ENCODE assay signal across 22 cellular contexts in genomic region chr17:72672729-72673128, GRCh38.
DNase-seq lines count a peak whose midpoint lies in the region; ATAC-seq, FAIRE-seq and TF ChIP-seq lines count a peak whose summit lies in the region.
"Had no signal": no experiment of that assay in that cellular context is flagged by ENCODE, and none has a peak within 500 bp of the region (broad histone marks: within the 10 kb centered on the region; RNA-seq: fewer than 3 reads in every experiment).

No MANE protein-coding gene starts in this region.

- H3K79me2 ChIP-seq in HepG2 (ENCODE audit: insufficient read depth, low read length): no peaks in the 10 kb centered on the region

- BruUV-seq in HepG2 (replicated peaks; lab: Mats Ljungman, UMichigan): no TSS peak

- no peaks in the 10 kb centered on the region for H3K36me3 ChIP-seq in HepG2 (replicated peaks in 1 of 2; ENCODE audit: control insufficient read depth in 1 of 2, insufficient read depth in 2 of 2, low read length in 2 of 2)
- H3K36me3 ChIP-seq in right lobe of liver: no peaks in the 10 kb centered on the region
- H3K36me3 ChIP-seq in mucosa of descending colon (ENCODE audit: low read depth): no peaks in the 10 kb centered on the region

- intact Hi-C loops in HepG2 (cut with micrococcal nuclease; ENCODE audit: unreplicated experiment) (no loop called here), right lobe of liver (cut with DNase I) (no loop called here), mucosa of descending colon (cut with DNase I, micrococcal nuclease) (no loop called here)

- ATAC-seq in HepG2 (no peak), right lobe of liver (no peak), T-helper 17 cell (no peak), mucosa of descending colon (peak; percentile 41), omental fat pad (ENCODE audit: low FRiP score) (no peak)
- ATAC-seq in activated T-helper 17 cell treated with anti-CD3 and anti-CD28 coated beads, Interleukin-2, amount 50 U/mL, for 72 hours (replicated peaks): no peak
- ATAC-seq: CD8-positive, alpha-beta T cell; HCT116 had no signal

- H3K36me3 Mint-ChIP-seq in T-helper 17 cell (ENCODE audit: low read depth): peaks cover 5% of the 10 kb centered on the region
- H3K36me3 Mint-ChIP-seq in activated T-helper 17 cell treated with anti-CD3 and anti-CD28 coated beads, Interleukin-2, amount 50 U/mL, for 72 hours (ENCODE audit: low read depth): no peaks in the 10 kb centered on the region

- H3K9ac ChIP-seq in HepG2 (ENCODE audit: insufficient read depth, low read depth, low read length): no peak overlapping the region
- H3K9ac ChIP-seq: BLaER1, GM23248 had no signal

- no peaks in the 10 kb centered on the region for H3K27me3 Mint-ChIP-seq in T-helper 17 cell
- no peaks in the 10 kb centered on the region for H3K27me3 Mint-ChIP-seq in activated T-helper 17 cell treated with anti-CD3 and anti-CD28 coated beads, Interleukin-2, amount 50 U/mL, for 72 hours
- H3K27me3 Mint-ChIP-seq: B cell; CD4-positive, CD25-positive, alpha-beta regulatory T cell had no signal

- H3K4me1 Mint-ChIP-seq in T-helper 17 cell: no peaks in the 10 kb centered on the region
- no peaks in the 10 kb centered on the region for H3K4me1 Mint-ChIP-seq in activated T-helper 17 cell treated with anti-CD3 and anti-CD28 coated beads, Interleukin-2, amount 50 U/mL, for 72 hours
- H3K4me1 Mint-ChIP-seq: CD4-positive, CD25-positive, alpha-beta regulatory T cell had no signal

- peak overlapping the region; percentile 41 for H3K27ac Mint-ChIP-seq in T-helper 17 cell
- no peak overlapping the region for H3K27ac Mint-ChIP-seq in activated T-helper 17 cell treated with anti-CD3 and anti-CD28 coated beads, Interleukin-2, amount 50 U/mL, for 72 hours
- H3K27ac Mint-ChIP-seq: B cell; CD4-positive, CD25-positive, alpha-beta regulatory T cell; CD8-positive, alpha-beta T cell had no signal

- no peak for FAIRE-seq in HepG2 (lab: Jason Lieb, UNC)
- FAIRE-seq: A204.1, G401.6, GM12892, H1 had no signal

- H3K4me1 ChIP-seq in HepG2 (ENCODE audit: insufficient read depth, low read length): peaks cover 17% of the 10 kb centered on the region
- H3K4me1 ChIP-seq in right lobe of liver: no peaks in the 10 kb centered on the region
- no peaks in the 10 kb centered on the region for H3K4me1 ChIP-seq in mucosa of descending colon (ENCODE audit: low read depth)
- H3K4me1 ChIP-seq: Caco-2 had no signal

- in situ Hi-C loops in HepG2 (cut with HindIII; ENCODE audit: extremely low pct_ligation_motif_present, low pct_unique_long_range_greater_than_20kb): no loop called here

- no peak overlapping the region for H2AFZ ChIP-seq in HepG2 (ENCODE audit: low read length)
- H2AFZ ChIP-seq: GM23248 had no signal

- no peak for TF ChIP-seq RAD21 in HepG2 (CRISPR knock-in tag; IDR thresholded peaks at IDR 0.05)

- WGBS in HepG2 (ENCODE audit: low lambda C conversion rate): 90% methylated on average over 4 of the region's 4 CpGs
- 100% methylated on average over 3 of the region's 4 CpGs for WGBS in right lobe of liver (ENCODE audit: insufficient coverage, low coverage, low lambda C conversion rate, missing lambda C conversion rate)

- H3K4me3 ChIP-seq in HepG2 (replicated peaks in 1 of 3; ENCODE audit: insufficient read depth in 1 of 3, low read depth in 2 of 3, low read length in 3 of 3) (no peak overlapping the region), right lobe of liver (no peak overlapping the region), mucosa of descending colon (no peak overlapping the region)
- H3K4me3 ChIP-seq: BLaER1, GM23248 had no signal

- CTCF ChIA-PET in HepG2 (lab: Yijun Ruan, JAX; ENCODE audit: low intra/inter-chr PET ratio, low total read pairs): no interaction called here

- H3K27me3 ChIP-seq in HepG2 (ENCODE audit: control insufficient read depth in 1 of 2, insufficient read depth in 2 of 2, low read length in 2 of 2) (no peaks in the 10 kb centered on the region), right lobe of liver (no peaks in the 10 kb centered on the region)
- H3K27me3 ChIP-seq: BLaER1 had no signal

- no peak for TF ChIP-seq POLR2A in HepG2 (IDR thresholded peaks at IDR 0.05; ENCODE audit: insufficient read depth in 1 of 2, low read depth in 2 of 2, low read length in 2 of 2)
- no peak for TF ChIP-seq POLR2A in right lobe of liver (IDR thresholded peaks at IDR 0.05)

- no peaks in the 10 kb centered on the region for H3K9me3 ChIP-seq in HepG2 (ENCODE audit: low read length)
- no peaks in the 10 kb centered on the region for H3K9me3 ChIP-seq in right lobe of liver
- no peaks in the 10 kb centered on the region for H3K9me3 ChIP-seq in T-helper 17 cell (ENCODE audit: control insufficient read depth, low read length, poor library complexity, severe bottlenecking)
- no peaks in the 10 kb centered on the region for H3K9me3 ChIP-seq in mucosa of descending colon
- H3K9me3 ChIP-seq: Caco-2 had no signal

- no peak for DNase-seq in HepG2 (ENCODE audit: low spot score)
- no peak for DNase-seq in right lobe of liver
- DNase-seq in T-helper 17 cell: no peak
- no peak for DNase-seq in mucosa of descending colon
- DNase-seq in omental fat pad (ENCODE audit: low spot score): no peak
- DNase-seq: Caco-2; CD4-positive, CD25-positive, alpha-beta regulatory T cell; CD8-positive, alpha-beta T cell; DMS153; DND-41; GM23248; H7 had no signal

- no peaks in the 10 kb centered on the region for H3K9me3 Mint-ChIP-seq in activated T-helper 17 cell treated with anti-CD3 and anti-CD28 coated beads, Interleukin-2, amount 50 U/mL, for 72 hours
- H3K9me3 Mint-ChIP-seq: CD8-positive, alpha-beta T cell had no signal

- no peak overlapping the region for H3K4me3 Mint-ChIP-seq in T-helper 17 cell
- H3K4me3 Mint-ChIP-seq in activated T-helper 17 cell treated with anti-CD3 and anti-CD28 coated beads, Interleukin-2, amount 50 U/mL, for 72 hours: no peak overlapping the region
- H3K4me3 Mint-ChIP-seq: B cell; CD4-positive, CD25-positive, alpha-beta regulatory T cell; CD8-positive, alpha-beta T cell had no signal

- H3K4me2 ChIP-seq in HepG2 (ENCODE audit: low read depth, low read length): no peak overlapping the region
- H3K4me2 ChIP-seq: BLaER1 had no signal

- H3K27ac ChIP-seq in HepG2 (ENCODE audit: extremely low read length, insufficient read depth, low read length) (no peak overlapping the region), right lobe of liver (no peak overlapping the region)
- H3K27ac ChIP-seq: 22Rv1, BLaER1, C4-2B, GM23248 had no signal

- TF ChIP-seq EP300 in HepG2 (IDR thresholded peaks at IDR 0.05; ENCODE audit: low read depth in 2 of 2, low read length in 2 of 2) (no peak), HepG2 (CRISPR knock-in tag; IDR thresholded peaks at IDR 0.05; ENCODE audit: borderline replicate concordance) (no peak)

- POLR2A ChIA-PET in HepG2 (lab: Yijun Ruan, JAX): interaction anchor here (0.6 to 3.5 kb wide), 2 partner anchors 11 to 21 kb away, joined by 4 to 24 read pairs; no protein-coding TSS in a partner anchor

- no peaks in the 10 kb centered on the region for H4K20me1 ChIP-seq in HepG2 (ENCODE audit: insufficient read depth, low read length)
- H4K20me1 ChIP-seq: BLaER1 had no signal

- TF ChIP-seq CTCF in HepG2 (CRISPR knock-in tag; IDR thresholded peaks at IDR 0.05): no peak
- no peak for TF ChIP-seq CTCF in right lobe of liver (IDR thresholded peaks at IDR 0.05)
- TF ChIP-seq CTCF in mucosa of descending colon (IDR thresholded peaks at IDR 0.05): no peak
- TF ChIP-seq CTCF in omental fat pad (IDR thresholded peaks at IDR 0.05): no peak

TF ChIP-seq in HepG2, 621 proteins besides CTCF, POLR2A, EP300 and RAD21 (continues in another document):
- TF ChIP-seq ETS1 (CRISPR knock-in tag; IDR thresholded peaks at IDR 0.05) (no peak), RBAK (CRISPR knock-in tag; IDR thresholded peaks at IDR 0.05) (no peak)
- TF ChIP-seq, protein P1, sequence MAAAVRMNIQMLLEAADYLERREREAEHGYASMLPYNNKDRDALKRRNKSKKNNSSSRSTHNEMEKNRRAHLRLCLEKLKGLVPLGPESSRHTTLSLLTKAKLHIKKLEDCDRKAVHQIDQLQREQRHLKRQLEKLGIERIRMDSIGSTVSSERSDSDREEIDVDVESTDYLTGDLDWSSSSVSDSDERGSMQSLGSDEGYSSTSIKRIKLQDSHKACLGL (CRISPR knock-in tag; IDR thresholded peaks at IDR 0.05): no peak
- TF ChIP-seq, protein P2, sequence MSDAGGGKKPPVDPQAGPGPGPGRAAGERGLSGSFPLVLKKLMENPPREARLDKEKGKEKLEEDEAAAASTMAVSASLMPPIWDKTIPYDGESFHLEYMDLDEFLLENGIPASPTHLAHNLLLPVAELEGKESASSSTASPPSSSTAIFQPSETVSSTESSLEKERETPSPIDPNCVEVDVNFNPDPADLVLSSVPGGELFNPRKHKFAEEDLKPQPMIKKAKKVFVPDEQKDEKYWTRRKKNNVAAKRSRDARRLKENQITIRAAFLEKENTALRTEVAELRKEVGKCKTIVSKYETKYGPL (CRISPR knock-in tag; IDR thresholded peaks at IDR 0.05): no peak
